In the genomic region with DNA sequence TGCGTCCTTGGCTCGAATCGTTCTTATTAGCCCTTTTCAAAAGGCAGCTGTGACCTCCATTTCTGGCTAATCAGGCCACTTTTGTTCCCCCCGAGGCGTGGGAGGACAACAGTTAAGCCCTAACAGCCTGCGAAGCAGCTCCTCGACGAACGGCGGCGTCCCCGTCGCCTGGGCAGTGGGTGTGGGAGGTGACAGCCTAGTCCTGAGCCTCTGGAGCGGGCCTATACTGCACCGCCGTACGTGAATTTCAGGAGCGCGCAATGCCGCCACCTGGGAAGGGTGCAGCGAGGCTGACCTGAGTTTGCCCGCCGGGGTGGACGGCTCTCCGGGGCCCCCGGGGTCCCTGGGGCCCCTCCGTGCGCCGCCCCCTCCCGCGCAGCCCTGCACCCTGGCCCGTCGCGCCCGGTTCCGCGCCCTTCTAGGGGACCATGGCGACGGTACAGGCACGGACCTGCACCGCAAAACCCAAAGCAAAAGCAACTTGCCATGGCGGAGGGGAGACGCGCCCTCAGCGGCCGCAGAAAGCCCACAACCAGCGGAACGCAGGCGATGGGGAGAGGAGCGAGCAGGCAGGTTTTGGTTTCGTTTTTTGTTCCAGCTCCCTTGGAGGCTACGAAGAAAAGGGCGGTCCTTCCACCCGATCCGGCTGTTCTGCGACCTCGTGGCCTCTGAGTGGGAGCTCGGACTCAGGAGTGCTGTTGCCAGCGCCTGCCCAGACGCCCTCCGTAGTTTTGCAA, we compare ENCODE assay signal across 8 cellular contexts. TPM values are rescaled to one million over a fixed set of nuclear protein-coding genes. Genes with fewer than 3 reads are reported as not detected.
DNase-seq lines count a peak whose midpoint lies in the region; ATAC-seq, FAIRE-seq and TF ChIP-seq lines count a peak whose summit lies in the region.

Gene RBM43, minus strand, starts transcription at position 624 of the 737 bp plus-strand sequence. Its CDS starts 136 bp downstream, at position 488.

- in situ Hi-C loops in Caki2 (cut with HindIII; ENCODE audit: low pct_unique_long_range_greater_than_20kb, low sequenced_read_pairs), result no loop called here

- peak; percentile 28 for FAIRE-seq in HTR-8/SVneo (lab: Jason Lieb, UNC)

- H2AFZ ChIP-seq in OCI-LY1 (ENCODE audit: low read length), result peak within 1 kb of the TSS; percentile 21

- H3K4me1 ChIP-seq in OCI-LY1 (ENCODE audit: insufficient read depth, low read length, severe bottlenecking) (peaks cover 17% of the 10 kb centered on the region), muscle layer of colon (ENCODE audit: insufficient read depth, low read length) (peaks cover 11% of the 10 kb centered on the region)

- H3K4me3 ChIP-seq in OCI-LY1 (ENCODE audit: low read depth, low read length, poor library complexity, severe bottlenecking) (peak within 1 kb of the TSS; percentile 71), muscle layer of colon (ENCODE audit: low read depth in 1 of 2, low read length in 2 of 2) (peak within 1 kb of the TSS; percentile 96 to 99)

- H3K27me3 ChIP-seq in OCI-LY1 (ENCODE audit: insufficient read depth, low read length) (no peaks in the 10 kb centered on the region), muscle layer of colon (ENCODE audit: control insufficient read depth in 1 of 2, insufficient read depth in 2 of 2, low read length in 2 of 2) (no peaks in the 10 kb centered on the region)

- H3K9me3 ChIP-seq in OCI-LY1 (ENCODE audit: low read length) (no peaks in the 10 kb centered on the region), muscle layer of colon (ENCODE audit: low read length) (no peaks in the 10 kb centered on the region)

- H3K9ac ChIP-seq in OCI-LY1 (ENCODE audit: low read length) (peak within 1 kb of the TSS; percentile 76), muscle layer of colon (ENCODE audit: low read length) (peak within 1 kb of the TSS; percentile 94)

- 0 out of 2 replicates have a peak, but pooled peaks have one; percentile 3 for TF ChIP-seq CTCF in OCI-LY1 (IDR thresholded peaks at IDR 0.05; ENCODE audit: low read length)

- no peaks in the 10 kb centered on the region for H4K20me1 ChIP-seq in OCI-LY1 (ENCODE audit: insufficient read depth, low read length)

- peak within 1 kb of the TSS; percentile 68 for H3K4me2 ChIP-seq in OCI-LY1 (ENCODE audit: low read length)

- no peaks in the 10 kb centered on the region for H3K79me2 ChIP-seq in OCI-LY1 (ENCODE audit: insufficient read depth, low read length)

- peak; percentile 83 for DNase-seq in Caki2 (ENCODE audit: low read depth)
- peak; percentile 92 for DNase-seq in HTR-8/SVneo (ENCODE audit: insufficient read length, low spot score)
- DNase-seq in activated T-cell treated with anti-CD3 and anti-CD28 coated beads, Interleukin-2, amount 50 U/mL, for 24 hours, result peak; percentile 84
- DNase-seq in stimulated activated CD8-positive, alpha-beta memory T cell treated with anti-CD3 and anti-CD28 coated beads, Interleukin-7, amount 100 ng/mL, for 1 hour (ENCODE audit: low read depth in 2 of 2), result peak; percentile 53 to 61

- H3K9me2 ChIP-seq in OCI-LY1 (ENCODE audit: low read depth, low read length), result no peaks in the 10 kb centered on the region

- peak; percentile 95 for ATAC-seq in GM21381 (IDR thresholded peaks at IDR 0.05; ENCODE audit: unreplicated experiment)
- peak; percentile 89 for ATAC-seq in esophagus mucosa

- peak within 1 kb of the TSS; percentile 85 for H3K4me3 Mint-ChIP-seq in activated T-cell treated with anti-CD3 and anti-CD28 coated beads, Interleukin-2, amount 50 U/mL, for 24 hours

- H3K27me3 Mint-ChIP-seq in activated T-cell treated with anti-CD3 and anti-CD28 coated beads, Interleukin-2, amount 50 U/mL, for 24 hours, result no peaks in the 10 kb centered on the region

- H3K9me3 Mint-ChIP-seq in activated T-cell treated with anti-CD3 and anti-CD28 coated beads, Interleukin-2, amount 50 U/mL, for 24 hours, result no peaks in the 10 kb centered on the region

- H3K36me3 ChIP-seq in OCI-LY1 (ENCODE audit: insufficient read depth, low read length), result no peaks in the 10 kb centered on the region
- no peaks in the 10 kb centered on the region for H3K36me3 ChIP-seq in muscle layer of colon (ENCODE audit: insufficient read depth, low read length)

- H3K27ac ChIP-seq in OCI-LY1 (ENCODE audit: low read depth, low read length, poor library complexity, severe bottlenecking), result peak within 1 kb of the TSS; percentile 62
- H3K27ac ChIP-seq in muscle layer of colon (ENCODE audit: low read depth, low read length), result peak within 1 kb of the TSS; percentile 97

- no peaks in the 10 kb centered on the region for H3F3A ChIP-seq in OCI-LY1 (ENCODE audit: insufficient read depth, low read length)

- H3K36me3 Mint-ChIP-seq in activated T-cell treated with anti-CD3 and anti-CD28 coated beads, Interleukin-2, amount 50 U/mL, for 24 hours (ENCODE audit: low read depth), result peaks cover 5% of the 10 kb centered on the region

- H3K4me1 Mint-ChIP-seq in activated T-cell treated with anti-CD3 and anti-CD28 coated beads, Interleukin-2, amount 50 U/mL, for 24 hours (ENCODE audit: low read depth), result peaks cover 32% of the 10 kb centered on the region

- peak within 1 kb of the TSS; percentile 97 for H3K27ac Mint-ChIP-seq in activated T-cell treated with anti-CD3 and anti-CD28 coated beads, Interleukin-2, amount 50 U/mL, for 24 hours

RNA-seq across cellular contexts. Expression of gene RBM43, which starts in this region (rescaled TPM):
- total RNA-seq in Caki2 (2014; rRNA removed; shearing (Covaris generic); ENCODE audit: low replicate concordance), result 7.6 and 11.0 TPM in 2 replicates
- total RNA-seq in esophagus mucosa, result 3.1 TPM

Comparison
In these comparisons a context has a peak if more than half of its experiments do, and no peak if none do; other contexts are left out.
1. Peak in every context shown above with its lines: DNase-seq, ATAC-seq, H3K4me3 ChIP-seq and H3K27ac ChIP-seq.